In the genomic region with DNA sequence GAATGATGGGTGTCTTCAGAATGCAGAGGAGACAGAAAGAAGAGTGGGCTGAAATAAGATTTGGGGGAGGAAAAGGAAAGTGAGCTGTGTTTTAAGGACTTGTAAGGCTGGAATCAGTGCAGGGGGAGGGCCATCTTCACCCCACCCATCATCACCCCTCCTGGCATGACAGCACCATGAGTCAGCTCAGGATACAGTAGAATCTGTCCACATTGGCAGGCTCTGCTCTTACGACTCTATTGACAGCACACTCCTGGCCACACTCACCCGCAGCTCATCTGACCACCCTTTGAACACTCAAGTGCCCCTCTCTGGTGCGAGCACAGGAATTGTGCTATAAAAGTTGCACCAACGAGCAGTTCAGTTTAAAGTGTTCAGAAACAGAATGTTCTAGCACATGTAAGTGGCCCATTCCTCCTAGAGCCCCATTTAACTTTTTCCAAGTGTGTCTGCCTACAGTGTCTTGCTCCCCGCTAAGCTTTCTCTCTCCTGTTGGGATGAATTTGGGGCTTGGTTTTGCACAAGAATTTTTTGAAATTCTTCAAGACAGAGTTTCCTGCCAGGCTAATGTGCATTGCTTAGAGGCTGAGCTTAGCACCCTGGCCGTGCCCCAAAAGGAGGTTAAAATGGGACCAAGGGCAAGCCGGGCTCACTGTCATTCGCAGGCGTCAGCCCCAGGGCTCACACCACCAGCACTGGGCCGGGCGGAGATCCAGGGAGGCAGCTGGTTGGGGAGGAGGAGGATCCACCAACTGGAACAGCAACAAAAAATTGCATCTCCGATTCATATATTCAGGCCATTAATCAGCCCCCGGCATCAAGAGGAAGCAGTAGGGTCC, we compare ENCODE assay signal across 2 cellular contexts.
TF ChIP-seq lines count a peak whose summit lies in the region.

No MANE protein-coding gene starts in this region.

TF ChIP-seq in GM23338, 12 proteins besides CTCF, POLR2A, EP300 and RAD21 (continued from another document):
- TF ChIP-seq, protein P1, sequence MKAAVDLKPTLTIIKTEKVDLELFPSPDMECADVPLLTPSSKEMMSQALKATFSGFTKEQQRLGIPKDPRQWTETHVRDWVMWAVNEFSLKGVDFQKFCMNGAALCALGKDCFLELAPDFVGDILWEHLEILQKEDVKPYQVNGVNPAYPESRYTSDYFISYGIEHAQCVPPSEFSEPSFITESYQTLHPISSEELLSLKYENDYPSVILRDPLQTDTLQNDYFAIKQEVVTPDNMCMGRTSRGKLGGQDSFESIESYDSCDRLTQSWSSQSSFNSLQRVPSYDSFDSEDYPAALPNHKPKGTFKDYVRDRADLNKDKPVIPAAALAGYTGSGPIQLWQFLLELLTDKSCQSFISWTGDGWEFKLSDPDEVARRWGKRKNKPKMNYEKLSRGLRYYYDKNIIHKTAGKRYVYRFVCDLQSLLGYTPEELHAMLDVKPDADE (IDR thresholded peaks at IDR 0.05), result no peak
- TF ChIP-seq EZH2 (IDR thresholded peaks at IDR 0.05; ENCODE audit: low read depth, unreplicated experiment) (no peak), POLR2AphosphoS5 (IDR thresholded peaks at IDR 0.05; ENCODE audit: low read depth) (no peak), JUNB (IDR thresholded peaks at IDR 0.05; ENCODE audit: unreplicated experiment) (no peak), NANOG (IDR thresholded peaks at IDR 0.05; ENCODE audit: borderline replicate concordance) (no peak)
TF ChIP-seq in GM23338: peak in this region for 0.

TF ChIP-seq in SK-N-SH treated with all-trans-retinoic acid at 6 μM for 48 hours, 23 proteins besides CTCF, POLR2A, EP300 and RAD21 (continued from another document):
- TF ChIP-seq BACH2 (CRISPR knock-in tag; IDR thresholded peaks at IDR 0.05; ENCODE audit: borderline replicate concordance) (no peak), ZC3H10 (CRISPR knock-in tag; IDR thresholded peaks at IDR 0.05) (no peak), ZNF8 (CRISPR knock-in tag; IDR thresholded peaks at IDR 0.05) (no peak), ZNF70 (CRISPR knock-in tag; IDR thresholded peaks at IDR 0.05) (no peak), SNAI2 (CRISPR knock-in tag; IDR thresholded peaks at IDR 0.05) (no peak), PPARA (CRISPR knock-in tag; IDR thresholded peaks at IDR 0.05; ENCODE audit: borderline replicate concordance) (no peak), RARB (CRISPR knock-in tag; IDR thresholded peaks at IDR 0.05) (no peak), OSR1 (CRISPR knock-in tag; IDR thresholded peaks at IDR 0.05) (no peak)
- TF ChIP-seq, protein P2, sequence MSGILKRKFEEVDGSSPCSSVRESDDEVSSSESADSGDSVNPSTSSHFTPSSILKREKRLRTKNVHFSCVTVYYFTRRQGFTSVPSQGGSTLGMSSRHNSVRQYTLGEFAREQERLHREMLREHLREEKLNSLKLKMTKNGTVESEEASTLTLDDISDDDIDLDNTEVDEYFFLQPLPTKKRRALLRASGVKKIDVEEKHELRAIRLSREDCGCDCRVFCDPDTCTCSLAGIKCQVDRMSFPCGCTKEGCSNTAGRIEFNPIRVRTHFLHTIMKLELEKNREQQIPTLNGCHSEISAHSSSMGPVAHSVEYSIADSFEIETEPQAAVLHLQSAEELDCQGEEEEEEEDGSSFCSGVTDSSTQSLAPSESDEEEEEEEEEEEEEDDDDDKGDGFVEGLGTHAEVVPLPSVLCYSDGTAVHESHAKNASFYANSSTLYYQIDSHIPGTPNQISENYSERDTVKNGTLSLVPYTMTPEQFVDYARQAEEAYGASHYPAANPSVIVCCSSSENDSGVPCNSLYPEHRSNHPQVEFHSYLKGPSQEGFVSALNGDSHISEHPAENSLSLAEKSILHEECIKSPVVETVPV (CRISPR knock-in tag; IDR thresholded peaks at IDR 0.05), result no peak
